Comparison of ENCODE assay signal across 8 cellular contexts in the genomic region with DNA sequence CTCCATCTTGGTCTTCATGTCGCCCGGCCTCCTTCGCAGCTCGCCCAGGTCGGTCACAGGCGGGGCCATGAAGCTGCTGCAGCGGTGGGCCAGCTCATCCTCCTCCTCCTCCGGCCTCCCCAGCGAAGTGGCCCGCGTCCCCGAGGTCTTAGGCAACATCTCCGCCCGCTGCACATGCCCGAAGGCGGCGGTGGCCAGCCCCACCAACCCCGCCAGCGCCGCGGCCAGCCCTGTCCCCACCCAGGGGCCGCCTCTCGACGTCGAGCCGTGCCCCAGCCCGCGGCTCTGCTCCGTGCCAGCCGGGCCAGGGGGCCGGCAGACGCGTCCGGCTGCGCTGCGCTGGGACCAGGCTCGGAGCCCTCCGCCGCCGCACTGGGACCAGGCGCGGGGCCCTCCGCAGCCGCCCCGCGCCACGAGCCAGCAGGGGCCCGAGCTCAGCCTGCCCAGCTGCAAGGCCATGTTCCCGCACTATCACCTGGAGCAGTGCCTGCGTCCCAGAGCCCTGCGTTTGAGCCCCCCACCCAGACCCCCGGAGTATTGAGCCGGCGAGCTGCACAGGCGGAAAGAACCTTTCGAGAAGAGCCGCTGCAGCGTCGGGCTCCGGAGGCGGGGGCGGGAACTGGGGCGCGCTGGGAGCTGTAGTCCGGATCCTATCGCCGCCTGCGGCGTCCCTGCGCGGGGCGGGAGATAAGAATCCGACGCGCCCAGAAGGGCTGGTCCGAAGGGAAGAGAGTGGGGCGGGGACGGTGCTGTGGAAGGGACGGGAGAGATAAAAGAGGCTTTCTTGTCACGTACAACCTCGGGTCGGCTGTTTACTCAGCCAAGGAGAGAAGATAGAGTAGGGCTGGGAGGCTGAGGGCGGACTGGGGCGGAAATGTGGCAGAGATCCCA. TPM values are rescaled to one million over a fixed set of nuclear protein-coding genes. Genes with fewer than 3 reads are reported as not detected.
DNase-seq lines count a peak whose midpoint lies in the region; TF ChIP-seq lines count a peak whose summit lies in the region.

Gene CPOX (minus strand): TSS at position 566 of the 891 bp plus-strand sequence. CDS start 107 bp downstream, at position 459.

- H3K9ac ChIP-seq in neural progenitor cell: peak within 1 kb of the TSS; percentile 3
- H3K9ac ChIP-seq in stomach smooth muscle (ENCODE audit: low read length in 2 of 2): peak within 1 kb of the TSS; percentile 43 to 76

- peak within 1 kb of the TSS; percentile 80 for H3K4me3 ChIP-seq in LNCaP clone FGC (ENCODE audit: low read depth, low read length)
- peak within 1 kb of the TSS; percentile 80 for H3K4me3 ChIP-seq in fibroblast of villous mesenchyme (ENCODE audit: low read depth, low read length)
- H3K4me3 ChIP-seq in neural progenitor cell: peak within 1 kb of the TSS; percentile 92
- H3K4me3 ChIP-seq in stomach smooth muscle (ENCODE audit: low read length in 2 of 2): peak within 1 kb of the TSS; percentile 67 to 88

- H3K27me3 ChIP-seq in neural progenitor cell (no peaks in the 10 kb centered on the region), stomach smooth muscle (ENCODE audit: control insufficient read depth in 1 of 2, insufficient read depth in 2 of 2, low read length in 2 of 2) (no peaks in the 10 kb centered on the region)

- TF ChIP-seq CTCF in LNCaP clone FGC (IDR thresholded peaks at IDR 0.05; ENCODE audit: control insufficient read depth, extremely low read depth, insufficient read depth) (no peak), fibroblast of villous mesenchyme (IDR thresholded peaks at IDR 0.05; ENCODE audit: insufficient read depth, low read depth, low read length) (no peak), neural progenitor cell (IDR thresholded peaks at IDR 0.05) (no peak)

- H3K27ac ChIP-seq in neural progenitor cell (no peak within 1 kb of the TSS), stomach smooth muscle (ENCODE audit: low read length) (peak within 1 kb of the TSS; percentile 64)

- peak within 1 kb of the TSS; percentile 89 for H2AFZ ChIP-seq in neural progenitor cell (replicated peaks)

- peaks cover 3% of the 10 kb centered on the region for H3K27me3 Mint-ChIP-seq in neural progenitor cell (ENCODE audit: insufficient read depth, low read depth)

- DNase-seq in ELF-1 (ENCODE audit: low read depth, low spot score): peak; percentile 95
- DNase-seq in H4 (ENCODE audit: low spot score): peak; percentile 86
- DNase-seq in LNCaP clone FGC (ENCODE audit: low read depth): peak; percentile 75
- DNase-seq in SHP77 (lab: John Stamatoyannopoulos, UW): peak; percentile 89 to 95
- peak; percentile 61 for DNase-seq in activated gamma-delta T cell (lab: John Stamatoyannopoulos, UW)
- peak; percentile 93 for DNase-seq in fibroblast of villous mesenchyme (ENCODE audit: low read depth)
- DNase-seq in neural progenitor cell (ENCODE audit: low spot score): peak; percentile 93

- peaks cover 21% of the 10 kb centered on the region for H3K4me1 Mint-ChIP-seq in neural progenitor cell

- H3K4me2 ChIP-seq in neural progenitor cell: peak within 1 kb of the TSS; percentile 83

- H3K4me3 Mint-ChIP-seq in neural progenitor cell: peak within 1 kb of the TSS; percentile 98

- H3K36me3 ChIP-seq in neural progenitor cell: no peaks in the 10 kb centered on the region
- peaks cover 0 to 2% of the 10 kb centered on the region in 2 donors for H3K36me3 ChIP-seq in stomach smooth muscle (ENCODE audit: control insufficient read depth in 2 of 2, insufficient read depth in 2 of 2, low read length in 2 of 2)

- H3K79me2 ChIP-seq in neural progenitor cell (ENCODE audit: low read depth): peaks cover 15% of the 10 kb centered on the region

- H3K9me3 Mint-ChIP-seq in neural progenitor cell: no peaks in the 10 kb centered on the region

- H3F3A ChIP-seq in neural progenitor cell (ENCODE audit: low read depth): peaks cover 5% of the 10 kb centered on the region

- H3K4me1 ChIP-seq in neural progenitor cell (peaks cover 13% of the 10 kb centered on the region), stomach smooth muscle (ENCODE audit: control insufficient read depth, insufficient read depth, low read length) (peaks cover 4% of the 10 kb centered on the region)

- H4K20me1 ChIP-seq in neural progenitor cell (ENCODE audit: low read depth): peaks cover 16% of the 10 kb centered on the region

- H3K9me3 ChIP-seq in neural progenitor cell (ENCODE audit: low read depth): no peaks in the 10 kb centered on the region
- no peaks in the 10 kb centered on the region for H3K9me3 ChIP-seq in stomach smooth muscle (ENCODE audit: control insufficient read depth in 2 of 2, low read length in 2 of 2)

- H3K36me3 Mint-ChIP-seq in neural progenitor cell: peaks cover 8% of the 10 kb centered on the region

- peak within 1 kb of the TSS; percentile 97 for H3K27ac Mint-ChIP-seq in neural progenitor cell

RNA-seq across cellular contexts. Expression of gene CPOX, which starts in this region (rescaled TPM):
- 31.6 and 39.9 TPM in 2 replicates for total RNA-seq in H4 (2014; rRNA removed; shearing (Covaris generic))
- total RNA-seq in fibroblast of villous mesenchyme: 19.3 and 27.2 TPM in 2 replicates
- total RNA-seq in neural progenitor cell (ENCODE audit: low replicate concordance): 26.3 and 31.3 TPM in 2 replicates
